19 cellular contexts compared by ENCODE assay signal in genomic region chr3:4907647-4908046, GRCh38.
DNase-seq lines count a peak whose midpoint lies in the region; ATAC-seq and TF ChIP-seq lines count a peak whose summit lies in the region.
"Had no signal": no experiment of that assay in that cellular context is flagged by ENCODE, and none has a peak within 500 bp of the region (broad histone marks: within the 10 kb centered on the region; RNA-seq: fewer than 3 reads in every experiment).

No MANE protein-coding gene starts in this region.

- H3K27me3 ChIP-seq in CD4-positive, alpha-beta memory T cell (ENCODE audit: insufficient read depth, low read length): no peaks in the 10 kb centered on the region
- H3K27me3 ChIP-seq: breast epithelium, suprapubic skin, vagina had no signal

- H3K9me3 Mint-ChIP-seq in activated CD4-positive, alpha-beta T cell treated with anti-CD3 and anti-CD28 coated beads for 36 hours (ENCODE audit: low read depth): no peaks in the 10 kb centered on the region
- no peaks in the 10 kb centered on the region for H3K9me3 Mint-ChIP-seq in CD4-positive, alpha-beta memory T cell
- no peaks in the 10 kb centered on the region for H3K9me3 Mint-ChIP-seq in activated naive CD8-positive, alpha-beta T cell (ENCODE audit: low read depth)
- H3K9me3 Mint-ChIP-seq in mesothelial cell of epicardium: no peaks in the 10 kb centered on the region

- no peak overlapping the region for H3K4me3 Mint-ChIP-seq in activated CD4-positive, alpha-beta T cell treated with anti-CD3 and anti-CD28 coated beads for 36 hours
- H3K4me3 Mint-ChIP-seq in CD4-positive, alpha-beta memory T cell: peak overlapping the region; percentile 5 to 60 (median 36)
- H3K4me3 Mint-ChIP-seq in activated naive CD8-positive, alpha-beta T cell: peak overlapping the region; percentile 51
- no peak overlapping the region for H3K4me3 Mint-ChIP-seq in mesothelial cell of epicardium
- H3K4me3 Mint-ChIP-seq: B cell had no signal

- CTCF ChIA-PET in activated CD4-positive, alpha-beta T cell treated with anti-CD3 and anti-CD28 coated beads for 36 hours (lab: Charles Lee): interaction anchor here (0.6 to 1.5 kb wide), 6 partner anchors 18 to 196 kb away, joined by 3 to 10 read pairs (median 4); no protein-coding TSS in a partner anchor
- CTCF ChIA-PET in CD4-positive, alpha-beta memory T cell (lab: Charles Lee; ENCODE audit: partially characterized antibody): interaction anchor here (1.0 to 2.3 kb wide), 5 partner anchors 8 to 196 kb away, joined by 3 to 6 read pairs (median 4); partner anchors contain the start of gene BHLHE40

- DNase-seq in activated CD4-positive, alpha-beta T cell treated with anti-CD3 and anti-CD28 coated beads for 36 hours: peak; percentile 28
- no peak for DNase-seq in activated CD4-positive, alpha-beta T cell treated with anti-CD3 and anti-CD28 coated beads, Interleukin-2, amount 50 U/mL, for 4 hours
- peak in 2 of 5 donors; percentile 12 to 17 for DNase-seq in CD4-positive, alpha-beta memory T cell
- DNase-seq in mesothelial cell of epicardium (ENCODE audit: low spot score in 2 of 2, unreplicated experiment in 2 of 2) (no peak), EL (no peak), DMS153 (lab: John Stamatoyannopoulos, UW) (no peak)
- DNase-seq: foreskin fibroblast; GF-D8; kidney glomerular epithelial cell; NCI-H1417 treated with DMSO at 0.1 percent for 48 hours; stimulated activated CD4-positive, alpha-beta T cell treated with anti-CD3 and anti-CD28 coated beads, Interleukin-4, amount 100 ng/mL, for 24 hours; WERI-Rb-1 had no signal

- peak; percentile 17 for ATAC-seq in activated CD4-positive, alpha-beta T cell treated with anti-CD3 and anti-CD28 coated beads for 36 hours
- no peak for ATAC-seq in HG03097 (IDR thresholded peaks at IDR 0.05; ENCODE audit: low FRiP score, unreplicated experiment)

- H3K36me3 Mint-ChIP-seq in activated CD4-positive, alpha-beta T cell treated with anti-CD3 and anti-CD28 coated beads for 36 hours (ENCODE audit: low read depth): no peaks in the 10 kb centered on the region
- no peaks in the 10 kb centered on the region for H3K36me3 Mint-ChIP-seq in CD4-positive, alpha-beta memory T cell
- H3K36me3 Mint-ChIP-seq in activated naive CD8-positive, alpha-beta T cell: peaks cover 3% of the 10 kb centered on the region
- H3K36me3 Mint-ChIP-seq in mesothelial cell of epicardium: no peaks in the 10 kb centered on the region

- TF ChIP-seq CTCF in mesothelial cell of epicardium (IDR thresholded peaks at IDR 0.05; ENCODE audit: unreplicated experiment): no peak

- H3K4me3 ChIP-seq in CD4-positive, alpha-beta memory T cell (ENCODE audit: low read length in 2 of 2): no peak overlapping the region
- H3K4me3 ChIP-seq: breast epithelium, skin epidermis, suprapubic skin, vagina had no signal

- POLR2A ChIA-PET in activated CD4-positive, alpha-beta T cell treated with anti-CD3 and anti-CD28 coated beads for 36 hours (lab: Charles Lee): interaction anchor here (0.7 to 2.0 kb wide), 2 partner anchors 71 to 73 kb away, joined by 3 to 9 read pairs; partner anchors contain the start of gene BHLHE40
- POLR2A ChIA-PET in CD4-positive, alpha-beta memory T cell (lab: Charles Lee; ENCODE audit: partially characterized antibody): interaction anchor here (1.2 to 6.0 kb wide), 2 partner anchors 9 to 71 kb away, joined by 5 to 61 read pairs; partner anchors contain the start of gene BHLHE40

- H3K36me3 ChIP-seq in CD4-positive, alpha-beta memory T cell (ENCODE audit: insufficient read depth, low read length): no peaks in the 10 kb centered on the region
- H3K36me3 ChIP-seq: breast epithelium, suprapubic skin, vagina, WERI-Rb-1 had no signal

- peaks cover 63% of the 10 kb centered on the region for H3K4me1 Mint-ChIP-seq in activated CD4-positive, alpha-beta T cell treated with anti-CD3 and anti-CD28 coated beads for 36 hours
- H3K4me1 Mint-ChIP-seq in CD4-positive, alpha-beta memory T cell: peaks cover 39 to 63% (median 54%) of the 10 kb centered on the region in 4 donors
- H3K4me1 Mint-ChIP-seq in activated naive CD8-positive, alpha-beta T cell (ENCODE audit: low read depth): peaks cover 62% of the 10 kb centered on the region
- H3K4me1 Mint-ChIP-seq in mesothelial cell of epicardium: peaks cover 49% of the 10 kb centered on the region
- H3K4me1 Mint-ChIP-seq: B cell had no signal

- H3K9me3 ChIP-seq in CD4-positive, alpha-beta memory T cell (ENCODE audit: control insufficient read depth in 1 of 2, low read length in 2 of 2): no peaks in the 10 kb centered on the region
- H3K9me3 ChIP-seq: breast epithelium, suprapubic skin, vagina had no signal

- peak overlapping the region; percentile 90 for H3K27ac Mint-ChIP-seq in activated CD4-positive, alpha-beta T cell treated with anti-CD3 and anti-CD28 coated beads for 36 hours
- H3K27ac Mint-ChIP-seq in CD4-positive, alpha-beta memory T cell: peak overlapping the region; percentile 43 to 94 (median 79)
- peak overlapping the region; percentile 77 for H3K27ac Mint-ChIP-seq in activated naive CD8-positive, alpha-beta T cell
- peak overlapping the region; percentile 75 for H3K27ac Mint-ChIP-seq in mesothelial cell of epicardium
- H3K27ac Mint-ChIP-seq: B cell had no signal

- H3K4me1 ChIP-seq in CD4-positive, alpha-beta memory T cell (ENCODE audit: insufficient read depth, low read length): peaks cover 57% of the 10 kb centered on the region
- H3K4me1 ChIP-seq: breast epithelium had no signal

- no peaks in the 10 kb centered on the region for H3K27me3 Mint-ChIP-seq in activated CD4-positive, alpha-beta T cell treated with anti-CD3 and anti-CD28 coated beads for 36 hours
- H3K27me3 Mint-ChIP-seq in CD4-positive, alpha-beta memory T cell: no peaks in the 10 kb centered on the region
- H3K27me3 Mint-ChIP-seq in activated naive CD8-positive, alpha-beta T cell: no peaks in the 10 kb centered on the region
- no peaks in the 10 kb centered on the region for H3K27me3 Mint-ChIP-seq in mesothelial cell of epicardium (ENCODE audit: low read depth)
- H3K27me3 Mint-ChIP-seq: B cell had no signal

- intact Hi-C loops in activated CD4-positive, alpha-beta T cell treated with anti-CD3 and anti-CD28 coated beads for 36 hours (cut with DNase I, micrococcal nuclease): loop anchor here (1.0 to 5.0 kb wide), 10 partner anchors 18 to 285 kb away; no protein-coding TSS in a partner anchor
- intact Hi-C loops in CD4-positive, alpha-beta memory T cell (cut with micrococcal nuclease): loop anchor here (1.0 to 2.0 kb wide), 3 partner anchors 73 to 85 kb away; no protein-coding TSS in a partner anchor

- peak overlapping the region; percentile 35 for H3K27ac ChIP-seq in CD4-positive, alpha-beta memory T cell (ENCODE audit: low read depth, low read length)
- H3K27ac ChIP-seq: breast epithelium, suprapubic skin, vagina, WERI-Rb-1 had no signal

Comparison
In these comparisons a context has a peak if more than half of its experiments do, and no peak if none do; other contexts are left out.
1. H3K4me3 Mint-ChIP-seq: peak in CD4-positive, alpha-beta memory T cell (8 of 8) and activated naive CD8-positive, alpha-beta T cell (single experiment); none in activated CD4-positive, alpha-beta T cell treated with anti-CD3 and anti-CD28 coated beads for 36 hours (single experiment) and mesothelial cell of epicardium (single experiment).
2. Peak in every context shown above with its lines, with median percentiles within 50 percentile points of each other: H3K27ac Mint-ChIP-seq.